Comparison of ENCODE assay signal across 24 cellular contexts in genomic region chr22:23214398-23214797, GRCh38. TPM values are rescaled to one million over a fixed set of nuclear protein-coding genes. Genes with fewer than 3 reads are reported as not detected.
A peak's percentile ranks its signal among the peaks of the same experiment; 100 is the strongest.
DNase-seq lines count a peak whose midpoint lies in the region; TF ChIP-seq lines count a peak whose summit lies in the region.
"Had no signal": no experiment of that assay in that cellular context is flagged by ENCODE, and none has a peak within 500 bp of the region (broad histone marks: within the 10 kb centered on the region; RNA-seq: fewer than 3 reads in every experiment).

No MANE protein-coding gene starts in this region.

- H3K27me3 ChIP-seq in DOHH2 (ENCODE audit: control insufficient read depth, low read length), result no peaks in the 10 kb centered on the region
- no peaks in the 10 kb centered on the region for H3K27me3 ChIP-seq in ascending aorta
- no peaks in the 10 kb centered on the region for H3K27me3 ChIP-seq in trophoblast cell (ENCODE audit: insufficient read depth, low read length)
- H3K27me3 ChIP-seq: ovary, right lobe of liver had no signal

- H3K4me1 Mint-ChIP-seq in activated CD4-positive, alpha-beta memory T cell treated with anti-CD3 and anti-CD28 coated beads for 36 hours (ENCODE audit: low read depth), result peaks cover 75% of the 10 kb centered on the region
- H3K4me1 Mint-ChIP-seq in activated CD4-positive, alpha-beta memory T cell treated with anti-CD3 and anti-CD28 coated beads, Interleukin-2, amount 10 ng/mL, durations not matched to agents 7 days and 5 days, result peaks cover 61% of the 10 kb centered on the region

- H3K27me3 Mint-ChIP-seq in activated CD4-positive, alpha-beta memory T cell treated with anti-CD3 and anti-CD28 coated beads for 36 hours, result no peaks in the 10 kb centered on the region
- no peaks in the 10 kb centered on the region for H3K27me3 Mint-ChIP-seq in activated CD4-positive, alpha-beta memory T cell treated with anti-CD3 and anti-CD28 coated beads, Interleukin-2, amount 10 ng/mL, durations not matched to agents 7 days and 5 days
- H3K27me3 Mint-ChIP-seq: memory B cell, naive B cell had no signal

- H3K4me2 ChIP-seq in DOHH2 (ENCODE audit: low read length) (peak overlapping the region; percentile 87), trophoblast cell (ENCODE audit: low read length) (no peak overlapping the region)
- H3K4me2 ChIP-seq: KMS-11 had no signal

- no peak overlapping the region for H3K23ac ChIP-seq in trophoblast cell (ENCODE audit: low read length)

- H2AK5ac ChIP-seq in trophoblast cell (ENCODE audit: low read length), result no peak overlapping the region

- no peak overlapping the region for H3K4me3 Mint-ChIP-seq in activated CD4-positive, alpha-beta memory T cell treated with anti-CD3 and anti-CD28 coated beads for 36 hours
- no peak overlapping the region for H3K4me3 Mint-ChIP-seq in activated CD4-positive, alpha-beta memory T cell treated with anti-CD3 and anti-CD28 coated beads, Interleukin-2, amount 10 ng/mL, durations not matched to agents 7 days and 5 days
- H3K4me3 Mint-ChIP-seq: memory B cell had no signal

- POLR2A ChIA-PET in activated CD4-positive, alpha-beta memory T cell treated with anti-CD3 and anti-CD28 coated beads for 36 hours (lab: Charles Lee), result no interaction called here
- POLR2A ChIA-PET in activated CD4-positive, alpha-beta memory T cell treated with anti-CD3 and anti-CD28 coated beads, Interleukin-2, amount 10 ng/mL, durations not matched to agents 7 days and 5 days (lab: Charles Lee), result no interaction called here

- H3K4ac ChIP-seq in trophoblast cell (ENCODE audit: low read depth, low read length), result peak overlapping the region; percentile 85

- H3K79me2 ChIP-seq in DOHH2 (ENCODE audit: control insufficient read depth, low read length), result peaks cover 100% of the 10 kb centered on the region
- peaks cover 24% of the 10 kb centered on the region for H3K79me2 ChIP-seq in trophoblast cell (ENCODE audit: control insufficient read depth, insufficient read depth, low read length, poor library complexity)

- no peak overlapping the region for H2BK12ac ChIP-seq in trophoblast cell (ENCODE audit: low read length)

- H3K9me2 ChIP-seq in DOHH2 (replicated peaks; ENCODE audit: control insufficient read depth, low read length), result no peaks in the 10 kb centered on the region

- WGBS in trophoblast cell (ENCODE audit: extremely low coverage, insufficient coverage, insufficient read length), result no CpG with 5 or more reads among the region's 9 CpGs

- peak overlapping the region; percentile 36 for H3K27ac Mint-ChIP-seq in activated CD4-positive, alpha-beta memory T cell treated with anti-CD3 and anti-CD28 coated beads for 36 hours
- no peak overlapping the region for H3K27ac Mint-ChIP-seq in activated CD4-positive, alpha-beta memory T cell treated with anti-CD3 and anti-CD28 coated beads, Interleukin-2, amount 10 ng/mL, durations not matched to agents 7 days and 5 days
- H3K27ac Mint-ChIP-seq: memory B cell had no signal

- peak overlapping the region; percentile 94 for H3K27ac ChIP-seq in DOHH2 (ENCODE audit: low read depth, low read length)
- peak overlapping the region; percentile 7 to 75 for H3K27ac ChIP-seq in ascending aorta
- no peak overlapping the region for H3K27ac ChIP-seq in trophoblast cell (ENCODE audit: low read depth, low read length)
- H3K27ac ChIP-seq: KMS-11, ovary, right lobe of liver had no signal

- H4K8ac ChIP-seq in trophoblast cell (ENCODE audit: low read depth, low read length), result no peak overlapping the region

- peaks cover 2% of the 10 kb centered on the region for H3K79me1 ChIP-seq in trophoblast cell (ENCODE audit: low read length)

- peaks cover 30% of the 10 kb centered on the region for H3K36me3 ChIP-seq in DOHH2 (ENCODE audit: control insufficient read depth, low read length)
- H3K36me3 ChIP-seq in ascending aorta, result no peaks in the 10 kb centered on the region
- H3K36me3 ChIP-seq in trophoblast cell (ENCODE audit: control insufficient read depth in 1 of 2, insufficient read depth in 2 of 2, low read length in 2 of 2), result peaks cover 2 to 5% of the 10 kb centered on the region in 2 experiments
- H3K36me3 ChIP-seq: ovary, right lobe of liver had no signal

- peaks cover 3% of the 10 kb centered on the region for H3K36me3 Mint-ChIP-seq in activated CD4-positive, alpha-beta memory T cell treated with anti-CD3 and anti-CD28 coated beads for 36 hours
- H3K36me3 Mint-ChIP-seq in activated CD4-positive, alpha-beta memory T cell treated with anti-CD3 and anti-CD28 coated beads, Interleukin-2, amount 10 ng/mL, durations not matched to agents 7 days and 5 days (ENCODE audit: low read depth), result peaks cover 3% of the 10 kb centered on the region
- H3K36me3 Mint-ChIP-seq: naive B cell had no signal

- H3K9me3 ChIP-seq in DOHH2 (ENCODE audit: control insufficient read depth, insufficient read depth, low read length) (no peaks in the 10 kb centered on the region), ascending aorta (no peaks in the 10 kb centered on the region), trophoblast cell (ENCODE audit: insufficient read depth, low read depth, low read length) (no peaks in the 10 kb centered on the region)
- H3K9me3 ChIP-seq: ovary, right lobe of liver had no signal

- H4K20me1 ChIP-seq in DOHH2 (ENCODE audit: control insufficient read depth, insufficient read depth, low read depth, low read length), result peaks cover 3% of the 10 kb centered on the region; the same call in 1 of the 2 replicates

- no peak overlapping the region for H2BK120ac ChIP-seq in trophoblast cell (ENCODE audit: insufficient read depth, low read length, poor library complexity)

- intact Hi-C loops in activated CD4-positive, alpha-beta memory T cell treated with anti-CD3 and anti-CD28 coated beads for 36 hours (cut with micrococcal nuclease), result no loop called here
- intact Hi-C loops in ascending aorta (cut with DNase I), result no loop called here

- H4K12ac ChIP-seq in trophoblast cell (ENCODE audit: low read depth, low read length), result no peak overlapping the region

- peaks cover 30% of the 10 kb centered on the region for H3F3A ChIP-seq in DOHH2 (ENCODE audit: control insufficient read depth, insufficient read depth)

- no peak overlapping the region for H2BK5ac ChIP-seq in trophoblast cell (ENCODE audit: low read depth, low read length, poor library complexity)

- DNase-seq in activated CD4-positive, alpha-beta memory T cell treated with anti-CD3 and anti-CD28 coated beads for 36 hours, result no peak
- no peak for DNase-seq in activated CD4-positive, alpha-beta memory T cell treated with anti-CD3 and anti-CD28 coated beads, Interleukin-2, amount 10 ng/mL, durations not matched to agents 7 days and 5 days
- DNase-seq in ascending aorta (ENCODE audit: low spot score in 2 of 2) (no peak), trophoblast cell (no peak), OCI-M2 (lab: John Stamatoyannopoulos, UW; ENCODE audit: unreplicated experiment) (no peak), epidermal melanocyte (ENCODE audit: insufficient read length, low spot score) (no peak)
- no peak for DNase-seq in activated CD4-positive, CD25-positive, alpha-beta regulatory T cell treated with anti-CD3 and anti-CD28 coated beads, Interleukin-2, amount 50 U/mL, for 72 hours
- DNase-seq: 8988T; activated CD4-positive, alpha-beta T cell treated with anti-CD3 and anti-CD28 coated beads for 1 hour; COR-L47; DMS79 treated with DMSO at 0.1 percent for 48 hours; effector CD8-positive, alpha-beta T cell; MV-4-11; naive B cell; NCI-H1694; NCI-H2171 treated with DMSO at 0.1 percent for 48 hours; NCI-H526; stimulated activated CD8-positive, alpha-beta memory T cell treated with anti-CD3 and anti-CD28 coated beads, Interleukin-4, amount 100 ng/mL, for 48 hours; substantia nigra had no signal

- no peak overlapping the region for H3K14ac ChIP-seq in trophoblast cell (ENCODE audit: low read length)

- peak overlapping the region; percentile 49 for H3K18ac ChIP-seq in trophoblast cell (ENCODE audit: low read length)

- no peaks in the 10 kb centered on the region for H3K9me3 Mint-ChIP-seq in activated CD4-positive, alpha-beta memory T cell treated with anti-CD3 and anti-CD28 coated beads for 36 hours
- H3K9me3 Mint-ChIP-seq in activated CD4-positive, alpha-beta memory T cell treated with anti-CD3 and anti-CD28 coated beads, Interleukin-2, amount 10 ng/mL, durations not matched to agents 7 days and 5 days, result no peaks in the 10 kb centered on the region
- H3K9me3 Mint-ChIP-seq: memory B cell, naive B cell had no signal

- H3K4me1 ChIP-seq in DOHH2 (ENCODE audit: control insufficient read depth, low read length), result peaks cover 100% of the 10 kb centered on the region
- peaks cover 0 to 65% of the 10 kb centered on the region in 2 donors for H3K4me1 ChIP-seq in ascending aorta
- H3K4me1 ChIP-seq in trophoblast cell (ENCODE audit: control insufficient read depth in 1 of 2, insufficient read depth in 2 of 2, low read length in 2 of 2), result peaks cover 25 to 33% of the 10 kb centered on the region in 2 experiments

- CTCF ChIA-PET in activated CD4-positive, alpha-beta memory T cell treated with anti-CD3 and anti-CD28 coated beads for 36 hours (lab: Charles Lee), result interaction anchor here (0.8 to 0.9 kb wide), 2 partner anchors 40 to 41 kb away, joined by 3 to 4 read pairs; no protein-coding TSS in a partner anchor
- CTCF ChIA-PET in activated CD4-positive, alpha-beta memory T cell treated with anti-CD3 and anti-CD28 coated beads, Interleukin-2, amount 10 ng/mL, durations not matched to agents 7 days and 5 days (lab: Charles Lee), result no interaction called here

- no peak overlapping the region for H3K9ac ChIP-seq in trophoblast cell (ENCODE audit: low read length)
- H3K9ac ChIP-seq: KMS-11 had no signal

- no peak overlapping the region; the same call in 1 of the 2 replicates for H3K4me3 ChIP-seq in DOHH2 (ENCODE audit: low read length)
- no peak overlapping the region for H3K4me3 ChIP-seq in ascending aorta
- H3K4me3 ChIP-seq in trophoblast cell (ENCODE audit: low read depth, low read length), result no peak overlapping the region
- H3K4me3 ChIP-seq: ovary, right lobe of liver had no signal

- no peak for TF ChIP-seq CTCF in DOHH2 (IDR thresholded peaks at IDR 0.05; ENCODE audit: low read depth, low read length, poor library complexity, severe bottlenecking)
- TF ChIP-seq CTCF in ascending aorta (IDR thresholded peaks at IDR 0.05), result no peak

- H2AFZ ChIP-seq in trophoblast cell (ENCODE audit: insufficient read depth, low read length, poor library complexity), result no peak overlapping the region

- no peak overlapping the region for H4K91ac ChIP-seq in trophoblast cell (ENCODE audit: low read depth, low read length)

RNA-seq across cellular contexts. Expression of gene BCR, which starts 34.1 kb away (rescaled TPM):
- 10 to 100 TPM; 60.4 to 69.0 TPM for total RNA-seq in activated CD4-positive, alpha-beta memory T cell treated with anti-CD3 and anti-CD28 coated beads for 36 hours
- total RNA-seq in activated CD4-positive, alpha-beta memory T cell treated with anti-CD3 and anti-CD28 coated beads, Interleukin-2, amount 10 ng/mL, durations not matched to agents 7 days and 5 days, result 10 to 100 TPM; 60.7 to 63.2 TPM
- 216 TPM for total RNA-seq in ascending aorta
- 49.8 and 53.0 TPM in 2 replicates for polyA plus RNA-seq in trophoblast cell (2013)
